In genomic region chr11:35305670-35306382, GRCh38 we compare ENCODE assay signal across 8 cellular contexts.
A peak's percentile ranks its signal among the peaks of the same experiment; 100 is the strongest.
DNase-seq lines count a peak whose midpoint lies in the region; TF ChIP-seq lines count a peak whose summit lies in the region.

No MANE protein-coding gene starts in this region.

- intact Hi-C loops in PC-9 (cut with micrococcal nuclease; ENCODE audit: unreplicated experiment) (no loop called here), tibial artery (cut with DNase I; ENCODE audit: low total_unique reads) (loop anchor here (10.0 kb wide), 1 partner anchor 721 kb away; no protein-coding TSS in a partner anchor), testis (cut with DNase I; ENCODE audit: low total_unique reads) (no loop called here)

- CTCF ChIA-PET in HEK293T (lab: Yijun Ruan, JAX) (interaction anchor here (0.6 to 3.5 kb wide), 6 partner anchors 10 to 379 kb away, joined by 3 to 12 read pairs (median 4); no protein-coding TSS in a partner anchor), PC-9 (lab: Charles Lee) (interaction anchor here (1.8 kb wide), 1 partner anchor 68 kb away, joined by 4 read pairs; no protein-coding TSS in a partner anchor)

- H3K36me3 ChIP-seq in PC-9 (ENCODE audit: low read depth), result no peaks in the 10 kb centered on the region
- H3K36me3 ChIP-seq in tibial artery, result no peaks in the 10 kb centered on the region
- no peaks in the 10 kb centered on the region for H3K36me3 ChIP-seq in testis (ENCODE audit: low read depth, missing control alignments)

- no TSS peak for BruUV-seq in PC-9 (replicated peaks; lab: Mats Ljungman, UMichigan)

- H3K27ac ChIP-seq in PC-9 (peak overlapping the region; percentile 87), tibial artery (no peak overlapping the region), testis (no peak overlapping the region)

- no peak for TF ChIP-seq POLR2A in testis (IDR thresholded peaks at IDR 0.05)

- H3K27me3 ChIP-seq in PC-9 (ENCODE audit: insufficient read depth, low read depth) (no peaks in the 10 kb centered on the region), tibial artery (no peaks in the 10 kb centered on the region), testis (no peaks in the 10 kb centered on the region)

- H3K4me3 ChIP-seq in PC-9 (no peak overlapping the region), tibial artery (no peak overlapping the region), testis (no peak overlapping the region)

- DNase-seq in DMS79 treated with DMSO at 0.1 percent for 48 hours (lab: John Stamatoyannopoulos, UW) (peak; percentile 5), DMS79 (lab: John Stamatoyannopoulos, UW) (no peak), HEK293T (ENCODE audit: extremely low spot score) (peak; percentile 69), PC-9 (no peak), amniotic epithelial cell (ENCODE audit: low read depth) (peak; percentile 48), immature natural killer cell (peak; percentile 28 to 40 (median 33)), tibial artery (no peak), testis (no peak)

- peak overlapping the region in 2 of 5 donors; percentile 52 to 62 for H3K4me3 Mint-ChIP-seq in immature natural killer cell

- POLR2A ChIA-PET in HEK293T (lab: Yijun Ruan, JAX) (no interaction called here), PC-9 (lab: Charles Lee; ENCODE audit: unreplicated experiment) (interaction anchor here (0.7 kb wide), 1 partner anchor 89 kb away, joined by 3 read pairs; no protein-coding TSS in a partner anchor)

- H3K4me1 Mint-ChIP-seq in immature natural killer cell, result peaks cover 0 to 13% of the 10 kb centered on the region in 2 donors

- H3K9me3 ChIP-seq in PC-9 (ENCODE audit: insufficient read depth, low read depth), result no peaks in the 10 kb centered on the region
- H3K9me3 ChIP-seq in tibial artery, result no peaks in the 10 kb centered on the region
- H3K9me3 ChIP-seq in testis, result no peaks in the 10 kb centered on the region

- peak overlapping the region; percentile 52; the same call in 1 of the 2 replicates for H3K4me2 ChIP-seq in PC-9

- TF ChIP-seq CTCF in PC-9 (conservative IDR thresholded peaks at IDR 0.05) (no peak; the same call in 1 of the 2 replicates), tibial artery (IDR thresholded peaks at IDR 0.05) (peak; percentile 16 to 25), testis (IDR thresholded peaks at IDR 0.05) (peak in 1 of 3 experiments; percentile 10)

- peaks cover 3 to 6% (median 4%) of the 10 kb centered on the region in 3 donors for H3K27me3 Mint-ChIP-seq in immature natural killer cell (ENCODE audit: low read depth in 3 of 3)

- H3K9me3 Mint-ChIP-seq in immature natural killer cell, result no peaks in the 10 kb centered on the region

- H3K36me3 Mint-ChIP-seq in immature natural killer cell, result peaks cover 0 to 3% (median 0%) of the 10 kb centered on the region in 3 donors

- WGBS in testis, 2 donors, result 69 to 78% methylated on average over 14 of the region's 14 CpGs

- H4K20me1 ChIP-seq in PC-9 (ENCODE audit: insufficient read depth), result no peaks in the 10 kb centered on the region

- H3K27ac Mint-ChIP-seq in immature natural killer cell, result peak overlapping the region in 4 of 6 donors; percentile 43 to 73 (median 62)

- no peak overlapping the region for H2AFZ ChIP-seq in PC-9

- peaks cover 36% of the 10 kb centered on the region for H3K4me1 ChIP-seq in PC-9 (replicated peaks; ENCODE audit: insufficient read depth)
- peaks cover 0 to 13% (median 6%) of the 10 kb centered on the region in 4 donors for H3K4me1 ChIP-seq in tibial artery
- no peaks in the 10 kb centered on the region for H3K4me1 ChIP-seq in testis

- H3F3A ChIP-seq in PC-9 (ENCODE audit: insufficient read depth, low read depth), result peaks cover 28% of the 10 kb centered on the region

- no peaks in the 10 kb centered on the region for H3K9me2 ChIP-seq in PC-9 (ENCODE audit: insufficient read depth)

- no peaks in the 10 kb centered on the region for H3K79me2 ChIP-seq in PC-9 (ENCODE audit: low read depth)

TF ChIP-seq in HEK293T, 16 proteins besides CTCF, POLR2A, EP300 and RAD21:
- TF ChIP-seq TARDBP (IDR thresholded peaks at IDR 0.05) (no peak), ZNF384 (IDR thresholded peaks at IDR 0.05) (no peak), SUZ12 (IDR thresholded peaks at IDR 0.05) (no peak), BHLHE40 (IDR thresholded peaks at IDR 0.05; ENCODE audit: borderline replicate concordance) (no peak), CTBP1 (IDR thresholded peaks at IDR 0.05; ENCODE audit: borderline replicate concordance) (no peak), FOXM1 (IDR thresholded peaks at IDR 0.05; ENCODE audit: borderline replicate concordance) (no peak), FOXK2 (IDR thresholded peaks at IDR 0.05) (no peak), HDGF (IDR thresholded peaks at IDR 0.05; ENCODE audit: borderline replicate concordance) (no peak), L3MBTL2 (conservative IDR thresholded peaks at IDR 0.05) (no peak), NFRKB (IDR thresholded peaks at IDR 0.05) (no peak), ARNT (IDR thresholded peaks at IDR 0.05) (no peak), FOXA1 (IDR thresholded peaks at IDR 0.05) (no peak)

Comparison
In these comparisons a context has a peak if more than half of its experiments do, and no peak if none do; other contexts are left out.
1. DNase-seq: peak in DMS79 treated with DMSO at 0.1 percent for 48 hours (single experiment), HEK293T (single experiment), amniotic epithelial cell (single experiment) and immature natural killer cell (3 of 3); none in DMS79 (single experiment), PC-9 (0 of 2), tibial artery (0 of 2) and testis (single experiment).